8 cellular contexts compared by ENCODE assay signal in the genomic region with DNA sequence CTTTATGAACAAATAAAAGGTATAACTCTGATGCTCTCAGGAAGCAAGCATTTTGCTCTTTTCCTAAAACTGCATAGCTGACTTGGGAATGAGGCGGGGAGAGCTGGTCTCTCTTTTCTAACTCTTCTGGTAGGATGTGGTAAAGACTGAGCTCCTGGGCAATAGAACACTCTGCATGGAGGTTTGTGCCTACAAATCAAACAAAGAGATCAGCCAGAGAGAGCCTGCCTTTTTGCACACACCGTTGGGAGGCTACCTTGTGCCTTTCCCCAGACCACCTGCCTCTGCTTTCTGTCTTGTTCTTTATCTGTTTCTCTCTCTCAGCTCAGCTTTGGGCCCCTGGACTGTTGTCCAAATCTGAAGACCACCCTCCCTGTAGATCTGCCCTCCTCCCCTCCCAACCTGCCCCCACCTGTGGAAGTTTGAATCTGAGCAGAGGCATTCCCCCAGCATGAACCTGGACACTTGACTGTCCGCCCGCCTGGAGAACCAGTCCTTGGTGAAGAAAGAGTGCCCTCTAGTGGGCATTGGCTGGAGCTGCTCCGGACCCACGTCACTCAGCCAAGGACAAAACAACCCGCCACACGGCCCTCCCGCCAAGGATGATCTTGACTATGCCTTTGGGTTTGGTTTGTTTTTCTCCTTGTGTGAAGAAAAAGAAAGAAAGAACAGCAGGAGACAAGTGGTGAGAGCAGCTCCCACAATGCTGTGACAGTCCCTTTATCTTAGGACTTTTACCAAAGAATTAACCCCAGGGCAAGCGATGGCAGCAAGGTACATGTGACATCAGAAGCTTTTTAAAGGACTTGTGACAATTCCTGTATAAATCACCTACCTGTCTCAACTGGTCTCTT.
DNase-seq lines count a peak whose midpoint lies in the region; TF ChIP-seq lines count a peak whose summit lies in the region.

No MANE protein-coding gene starts in this region.

- H3K4me3 ChIP-seq in osteoblast (ENCODE audit: insufficient read depth, low read length) = no peak overlapping the region
- no peak overlapping the region for H3K4me3 ChIP-seq in tibial artery

- H3K23me2 ChIP-seq in H9 (ENCODE audit: insufficient read length, low read depth, low read length, poor library complexity, severe bottlenecking) = no peaks in the 10 kb centered on the region

- H2AFZ ChIP-seq in H9 (ENCODE audit: low read length) (no peak overlapping the region), osteoblast (ENCODE audit: low read length) (peak overlapping the region; percentile 37)

- no peak overlapping the region for H3K27ac ChIP-seq in H9 (ENCODE audit: insufficient read length, low read depth, low read length)
- no peak overlapping the region for H3K27ac ChIP-seq in osteoblast (ENCODE audit: low read depth, low read length)
- H3K27ac ChIP-seq in tibial artery = peak overlapping the region; percentile 6 to 59

- no peaks in the 10 kb centered on the region for H3K9me3 ChIP-seq in H9 (ENCODE audit: control insufficient read depth, low read depth, low read length)
- no peaks in the 10 kb centered on the region for H3K9me3 ChIP-seq in osteoblast (ENCODE audit: low read depth, low read length)
- H3K9me3 ChIP-seq in tibial artery = no peaks in the 10 kb centered on the region

- H2BK20ac ChIP-seq in H9 (ENCODE audit: low read depth, low read length, poor library complexity, severe bottlenecking) = no peak overlapping the region

- H3K4me1 ChIP-seq in H9 (ENCODE audit: insufficient read depth, low read length) (peaks cover 2% of the 10 kb centered on the region; the same call in 1 of the 2 replicates), osteoblast (ENCODE audit: insufficient read depth, low read length) (peaks cover 3% of the 10 kb centered on the region), tibial artery (peaks cover 0 to 60% (median 43%) of the 10 kb centered on the region in 4 donors)

- no peak overlapping the region for H3T11ph ChIP-seq in H9 (ENCODE audit: low read length)

- H3K4me3 Mint-ChIP-seq in H9 = peak overlapping the region; percentile 27 to 29; a peak in 2 of 5 replicates

- H2BK5ac ChIP-seq in H9 (ENCODE audit: insufficient read length, low read length) = no peak overlapping the region

- no peak overlapping the region for H4K8ac ChIP-seq in H9 (replicated peaks; ENCODE audit: insufficient read length, low read depth, low read length)

- H3K27me3 Mint-ChIP-seq in H9 (ENCODE audit: low read depth) = no peaks in the 10 kb centered on the region

- H3K9ac ChIP-seq in H9 (ENCODE audit: extremely low read depth, insufficient read length, low read length) = no peak overlapping the region

- H4K5ac ChIP-seq in H9 (ENCODE audit: insufficient read length, low read depth, low read length) = no peak overlapping the region

- peaks cover 61 to 62% of the 10 kb centered on the region in 2 experiments for H3K4me1 Mint-ChIP-seq in H9

- H2BK15ac ChIP-seq in H9 (ENCODE audit: low read depth, low read length) = no peak overlapping the region

- DNase-seq in GM03348 (ENCODE audit: low spot score) = peak; percentile 88
- DNase-seq in H9 = peak; percentile 90
- DNase-seq in LoVo (ENCODE audit: low spot score) = peak; percentile 75
- peak; percentile 87 for DNase-seq in SHP77 treated with DMSO at 0.1 percent for 48 hours (lab: John Stamatoyannopoulos, UW)
- peak in 3 of 4 experiments; percentile 4 to 26 (median 15) for DNase-seq in activated naive CD4-positive, alpha-beta T cell (lab: John Stamatoyannopoulos, UW)
- DNase-seq in globus pallidus (ENCODE audit: low spot score) = peak; percentile 89
- DNase-seq in osteoblast (ENCODE audit: insufficient read length, low spot score, missing footprints) = peak; percentile 96
- peak; percentile 88 to 91 for DNase-seq in tibial artery

- intact Hi-C loops in tibial artery (cut with DNase I; ENCODE audit: low total_unique reads) = loop anchor here (10.0 kb wide), 1 partner anchor 152 kb away; no protein-coding TSS in a partner anchor

- H3K27me3 ChIP-seq in H9 (ENCODE audit: insufficient read depth, low read length) (no peaks in the 10 kb centered on the region), osteoblast (ENCODE audit: insufficient read depth, low read length) (peaks cover 6% of the 10 kb centered on the region), tibial artery (no peaks in the 10 kb centered on the region)

- H3K79me2 ChIP-seq in H9 (ENCODE audit: insufficient read depth, low read length) (peaks cover 4% of the 10 kb centered on the region; the same call in 1 of the 2 replicates), osteoblast (ENCODE audit: insufficient read depth, low read length) (no peaks in the 10 kb centered on the region)

- H3K4me2 ChIP-seq in H9 (ENCODE audit: insufficient read depth, insufficient read length, low read length) (no peak overlapping the region), osteoblast (ENCODE audit: insufficient read depth, low read length) (peak overlapping the region; percentile 54)

- TF ChIP-seq CTCF in H9 (conservative IDR thresholded peaks at IDR 0.05) (peak; percentile 92), osteoblast (IDR thresholded peaks at IDR 0.05; ENCODE audit: extremely low read depth, low read depth, low read length) (peak; percentile 96), tibial artery (IDR thresholded peaks at IDR 0.05) (peak; percentile 86 to 92)

- H3K23ac ChIP-seq in H9 (ENCODE audit: insufficient read length, low read depth, low read length) = no peak overlapping the region

- H2BK120ac ChIP-seq in H9 (ENCODE audit: low read depth, low read length, poor library complexity, severe bottlenecking) = no peak overlapping the region

- no peak overlapping the region for H3K56ac ChIP-seq in H9 (ENCODE audit: insufficient read length, low read depth, low read length)

- peak overlapping the region; percentile 97 to 98 (median 97) for H3K27ac Mint-ChIP-seq in H9

- peaks cover 8 to 15% (median 13%) of the 10 kb centered on the region in 3 experiments; a peak in 6 of 7 replicates for H3K36me3 Mint-ChIP-seq in H9 (ENCODE audit: insufficient read depth in 1 of 3, low read depth in 3 of 3)

- H4K91ac ChIP-seq in H9 (ENCODE audit: insufficient read length, low read depth, low read length) = no peak overlapping the region

- H2AK5ac ChIP-seq in H9 (ENCODE audit: insufficient read length, low read length) = no peak overlapping the region

- no peaks in the 10 kb centered on the region for H3K36me3 ChIP-seq in osteoblast (ENCODE audit: insufficient read depth, low read length)
- no peaks in the 10 kb centered on the region for H3K36me3 ChIP-seq in tibial artery

- H4K20me1 ChIP-seq in H9 (ENCODE audit: control insufficient read depth, insufficient read depth, insufficient read length) (no peaks in the 10 kb centered on the region), osteoblast (ENCODE audit: insufficient read depth, low read length) (no peaks in the 10 kb centered on the region)

- WGBS in H9 (ENCODE audit: extremely low coverage, insufficient read length, low lambda C conversion rate) = no CpG with 5 or more reads among the region's 10 CpGs

- H3K18ac ChIP-seq in H9 (ENCODE audit: insufficient read length, low read depth, low read length) = no peak overlapping the region

- H3K14ac ChIP-seq in H9 (ENCODE audit: insufficient read depth, low read length) = no peak overlapping the region

- no peaks in the 10 kb centered on the region for H3K9me3 Mint-ChIP-seq in H9

- peaks cover 5% of the 10 kb centered on the region for H3K79me1 ChIP-seq in H9 (ENCODE audit: insufficient read depth, low read depth, low read length, poor library complexity, severe bottlenecking)

- no peak overlapping the region for H2BK12ac ChIP-seq in H9 (ENCODE audit: insufficient read length, low read depth, low read length)

- H3K4ac ChIP-seq in H9 (ENCODE audit: low read depth, low read length) = no peak overlapping the region

Comparison
In these comparisons a context has a peak if more than half of its experiments do, and no peak if none do; other contexts are left out.
1. DNase-seq: peak in every context shown above with its lines; median percentile 96 in osteoblast; 90 in H9; 90 in tibial artery; 89 in globus pallidus; 88 in GM03348; 87 in SHP77 treated with DMSO at 0.1 percent for 48 hours; 75 in LoVo; 15 in activated naive CD4-positive, alpha-beta T cell.
2. H3K27ac ChIP-seq: peak in tibial artery (2 of 2); none in H9 (single experiment) and osteoblast (single experiment).
3. Peak in every context shown above with its lines, with median percentiles within 50 percentile points of each other: CTCF ChIP-seq.